ENCODE assay signal across 11 cellular contexts in the genomic region with DNA sequence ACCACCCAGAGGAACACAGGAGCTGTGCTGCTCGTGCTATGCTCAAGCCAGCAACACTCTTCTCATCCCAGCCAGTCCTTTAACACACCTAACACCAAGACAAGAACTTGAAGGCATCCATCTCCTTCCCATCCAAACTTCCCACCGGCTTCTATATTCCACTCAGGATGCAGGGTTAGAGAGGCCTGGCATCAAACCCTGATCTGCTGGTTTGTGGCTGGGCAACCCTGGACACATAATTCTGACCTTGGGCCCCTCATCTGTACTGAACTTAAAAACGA. TPM values are rescaled to one million over a fixed set of nuclear protein-coding genes. Genes with fewer than 3 reads are reported as not detected.
DNase-seq lines count a peak whose midpoint lies in the region; ATAC-seq and TF ChIP-seq lines count a peak whose summit lies in the region.
"Had no signal": no experiment of that assay in that cellular context is flagged by ENCODE, and none has a peak within 500 bp of the region (broad histone marks: within the 10 kb centered on the region; RNA-seq: fewer than 3 reads in every experiment).

No MANE protein-coding gene starts in this region.

- H3K4me3 Mint-ChIP-seq in neural crest cell = peak overlapping the region; percentile 98

- peaks cover 67% of the 10 kb centered on the region for H3F3A ChIP-seq in DOHH2 (ENCODE audit: control insufficient read depth, insufficient read depth)

- peak overlapping the region; percentile 94 for H3K27ac ChIP-seq in DOHH2 (ENCODE audit: low read depth, low read length)
- H3K27ac ChIP-seq in brain microvascular endothelial cell = no peak overlapping the region
- H3K27ac ChIP-seq in vagina = no peak overlapping the region
- H3K27ac ChIP-seq: suprapubic skin had no signal

- peak overlapping the region; percentile 87 for H3K27ac Mint-ChIP-seq in neural crest cell (ENCODE audit: unreplicated experiment)

- peaks cover 69% of the 10 kb centered on the region for H3K79me2 ChIP-seq in DOHH2 (ENCODE audit: control insufficient read depth, low read length)

- H3K9me3 ChIP-seq in DOHH2 (ENCODE audit: control insufficient read depth, insufficient read depth, low read length) (no peaks in the 10 kb centered on the region), vagina (no peaks in the 10 kb centered on the region)
- H3K9me3 ChIP-seq: suprapubic skin had no signal

- H3K4me1 ChIP-seq in DOHH2 (ENCODE audit: control insufficient read depth, low read length) (peaks cover 82% of the 10 kb centered on the region), vagina (peaks cover 51% of the 10 kb centered on the region)

- intact Hi-C loops in vagina (cut with DNase I) = loop anchor here (10.0 kb wide), 2 partner anchors 100 to 410 kb away; a partner anchor contains a TSS

- no peaks in the 10 kb centered on the region for H3K9me2 ChIP-seq in DOHH2 (replicated peaks; ENCODE audit: control insufficient read depth, low read length)

- TF ChIP-seq CTCF in DOHH2 (IDR thresholded peaks at IDR 0.05; ENCODE audit: low read depth, low read length, poor library complexity, severe bottlenecking) = no peak
- no peak for TF ChIP-seq CTCF in LNCaP clone FGC (IDR thresholded peaks at IDR 0.05; ENCODE audit: control insufficient read depth, extremely low read depth, insufficient read depth)
- TF ChIP-seq CTCF in brain microvascular endothelial cell (IDR thresholded peaks at IDR 0.05; ENCODE audit: low read depth, low read length, missing control alignments) = no peak
- no peak for TF ChIP-seq CTCF in neural crest cell (conservative IDR thresholded peaks at IDR 0.05)
- TF ChIP-seq CTCF in vagina (IDR thresholded peaks at IDR 0.05) = no peak

- peaks cover 29% of the 10 kb centered on the region for H3K36me3 Mint-ChIP-seq in neural crest cell (ENCODE audit: low read depth)

- in situ Hi-C loops in brain microvascular endothelial cell (cut with HindIII; ENCODE audit: low pct_ligation_motif_present, low sequenced_read_pairs) = no loop called here

- H3K27me3 ChIP-seq in DOHH2 (ENCODE audit: control insufficient read depth, low read length) (peaks cover 3% of the 10 kb centered on the region; the same call in 1 of the 2 replicates), brain microvascular endothelial cell (replicated peaks) (no peaks in the 10 kb centered on the region), vagina (no peaks in the 10 kb centered on the region)
- H3K27me3 ChIP-seq: suprapubic skin had no signal

- H3K4me1 Mint-ChIP-seq in neural crest cell = peaks cover 53% of the 10 kb centered on the region

- DNase-seq in LNCaP clone FGC (ENCODE audit: low read depth) = no peak
- DNase-seq in brain microvascular endothelial cell = no peak
- DNase-seq in neural crest cell (ENCODE audit: low read depth, low spot score) = no peak
- no peak for DNase-seq in vagina (ENCODE audit: extremely low spot score in 2 of 2)
- DNase-seq in islet precursor cell = no peak
- DNase-seq: NCI-H748 treated with DMSO at 0.1 percent for 48 hours; stimulated activated CD4-positive, alpha-beta T cell treated with anti-CD3 and anti-CD28 coated beads, Interleukin-12 subunit alpha, Interleukin-12 subunit beta, amount 100 ng/mL, for 4 hours had no signal

- peaks cover 67% of the 10 kb centered on the region for H3K36me3 ChIP-seq in DOHH2 (ENCODE audit: control insufficient read depth, low read length)
- peaks cover 40% of the 10 kb centered on the region for H3K36me3 ChIP-seq in brain microvascular endothelial cell (replicated peaks)
- peaks cover 0 to 43% of the 10 kb centered on the region in 2 donors for H3K36me3 ChIP-seq in vagina

- H3K4me3 ChIP-seq in DOHH2 (ENCODE audit: low read length) (peak overlapping the region; percentile 97), LNCaP clone FGC (ENCODE audit: low read depth, low read length) (peak overlapping the region; percentile 90), brain microvascular endothelial cell (ENCODE audit: low read depth, low read length) (peak overlapping the region; percentile 95), vagina (no peak overlapping the region)

- ATAC-seq in HG03442 (IDR thresholded peaks at IDR 0.05; ENCODE audit: unreplicated experiment) (no peak), HG02938 (IDR thresholded peaks at IDR 0.05; ENCODE audit: unreplicated experiment) (no peak)

- peak overlapping the region; percentile 97 for H3K4me2 ChIP-seq in DOHH2 (ENCODE audit: low read length)

- no peaks in the 10 kb centered on the region for H3K27me3 Mint-ChIP-seq in neural crest cell (ENCODE audit: low read depth)

- H4K20me1 ChIP-seq in DOHH2 (ENCODE audit: control insufficient read depth, insufficient read depth, low read depth, low read length) = peaks cover 32% of the 10 kb centered on the region

- TF ChIP-seq POLR2A in vagina (IDR thresholded peaks at IDR 0.05) = no peak

- no peaks in the 10 kb centered on the region for H3K9me3 Mint-ChIP-seq in neural crest cell

RNA-seq across cellular contexts. Expression of a gene that starts 5.6 kb away (rescaled TPM):
- 0.49 and 0.64 TPM in 2 replicates for total RNA-seq in neural crest cell
- total RNA-seq in vagina = 5.2 TPM

RNA-seq across cellular contexts. Expression of a gene that starts 15.6 kb away (rescaled TPM):
- total RNA-seq in neural crest cell (35.7 and 39.0 TPM in 2 replicates), vagina (44.2 TPM)

Comparison
In these comparisons a context has a peak if more than half of its experiments do, and no peak if none do; other contexts are left out.
1. H3K4me3 ChIP-seq: peak in DOHH2 (single experiment), LNCaP clone FGC (single experiment) and brain microvascular endothelial cell (single experiment); none in vagina (0 of 2).